In genomic region chr17:69235338-69236058, GRCh38 we compare ENCODE assay signal across 8 cellular contexts. TPM values are rescaled to one million over a fixed set of nuclear protein-coding genes. Genes with fewer than 3 reads are reported as not detected.
DNase-seq lines count a peak whose midpoint lies in the region; ATAC-seq and TF ChIP-seq lines count a peak whose summit lies in the region.

No MANE protein-coding gene starts in this region.

- TF ChIP-seq CTCF in GM13977 (IDR thresholded peaks at IDR 0.05; ENCODE audit: extremely low read depth, insufficient read depth, missing control alignments) (peak; percentile 64), cardiac muscle cell (IDR thresholded peaks at IDR 0.05; ENCODE audit: low read depth, low read length) (peak; percentile 69), psoas muscle (IDR thresholded peaks at IDR 0.05) (peak; percentile 58)

- WGBS in psoas muscle, 3 donors = 20 to 35% (median 30%) methylated on average over 1 of the region's 1 CpG

- no peaks in the 10 kb centered on the region for H3K36me3 ChIP-seq in cardiac muscle cell
- peaks cover 0 to 23% of the 10 kb centered on the region in 2 donors for H3K36me3 ChIP-seq in psoas muscle (ENCODE audit: insufficient read depth in 1 of 2, low read depth in 1 of 2)

- H3K4me1 ChIP-seq in cardiac muscle cell (ENCODE audit: low read depth) = peaks cover 9% of the 10 kb centered on the region
- no peaks in the 10 kb centered on the region for H3K4me1 ChIP-seq in psoas muscle

- H3K27me3 ChIP-seq in cardiac muscle cell = no peaks in the 10 kb centered on the region
- H3K27me3 ChIP-seq in psoas muscle (ENCODE audit: insufficient read depth in 3 of 3, low read length in 2 of 3) = no peaks in the 10 kb centered on the region

- intact Hi-C loops in psoas muscle (cut with DNase I) = loop anchor here (5.0 to 10.0 kb wide), 2 partner anchors 458 to 461 kb away; no protein-coding TSS in a partner anchor

- DNase-seq in GM13977 (ENCODE audit: low spot score) (peak; percentile 29), NCI-H1105 treated with DMSO at 0.1 percent for 48 hours (lab: John Stamatoyannopoulos, UW) (peak; percentile 68), SKM-1 treated with dmso at 0.1 percent for 144 hours (lab: John Stamatoyannopoulos, UW; ENCODE audit: unreplicated experiment) (peak; percentile 70), cardiac muscle cell (ENCODE audit: low read depth in 1 of 2, low spot score in 1 of 2) (peak; percentile 93 to 95), psoas muscle (peak; percentile 67 to 80), 8988T (no peak)
- peak; percentile 35 for DNase-seq in activated naive CD8-positive, alpha-beta T cell treated with anti-CD3 and anti-CD28 coated beads, Interleukin-2, amount 50 U/mL, for 16 hours (ENCODE audit: low read depth, low spot score)

- H3K4me3 ChIP-seq in cardiac muscle cell (no peak overlapping the region), psoas muscle (no peak overlapping the region)

- no peak overlapping the region for H3K27ac ChIP-seq in cardiac muscle cell
- H3K27ac ChIP-seq in psoas muscle = no peak overlapping the region

- in situ Hi-C loops in GM13977 (cut with MboI; ENCODE audit: low pct_unique_long_range_greater_than_20kb, low sequenced_read_pairs, unreplicated experiment) = loop anchor here (5.0 to 25.0 kb wide), 3 partner anchors 323 to 698 kb away; no protein-coding TSS in a partner anchor

- ATAC-seq in HG02678 (IDR thresholded peaks at IDR 0.05; ENCODE audit: unreplicated experiment) (peak; percentile 90), psoas muscle (peak; percentile 39 to 74 (median 66))

- H3K9me3 ChIP-seq in cardiac muscle cell (ENCODE audit: low read depth) (no peaks in the 10 kb centered on the region), psoas muscle (peaks cover 12% of the 10 kb centered on the region)

RNA-seq across cellular contexts. Expression of gene ABCA10, which starts 6.9 kb away (rescaled TPM):
- total RNA-seq in cardiac muscle cell = 0.04 TPM in 1 of 2 replicates, not detected in the other
- polyA plus RNA-seq in cardiac muscle cell = not detected in 2 replicates
- 1 to 10 TPM; 5.0 to 9.6 (median 5.9) TPM for total RNA-seq in psoas muscle
- polyA plus RNA-seq in psoas muscle = 1 to 10 TPM; 1.4 to 4.1 (median 3.1) TPM
